1 cellular context compared by ENCODE assay signal in the genomic region with DNA sequence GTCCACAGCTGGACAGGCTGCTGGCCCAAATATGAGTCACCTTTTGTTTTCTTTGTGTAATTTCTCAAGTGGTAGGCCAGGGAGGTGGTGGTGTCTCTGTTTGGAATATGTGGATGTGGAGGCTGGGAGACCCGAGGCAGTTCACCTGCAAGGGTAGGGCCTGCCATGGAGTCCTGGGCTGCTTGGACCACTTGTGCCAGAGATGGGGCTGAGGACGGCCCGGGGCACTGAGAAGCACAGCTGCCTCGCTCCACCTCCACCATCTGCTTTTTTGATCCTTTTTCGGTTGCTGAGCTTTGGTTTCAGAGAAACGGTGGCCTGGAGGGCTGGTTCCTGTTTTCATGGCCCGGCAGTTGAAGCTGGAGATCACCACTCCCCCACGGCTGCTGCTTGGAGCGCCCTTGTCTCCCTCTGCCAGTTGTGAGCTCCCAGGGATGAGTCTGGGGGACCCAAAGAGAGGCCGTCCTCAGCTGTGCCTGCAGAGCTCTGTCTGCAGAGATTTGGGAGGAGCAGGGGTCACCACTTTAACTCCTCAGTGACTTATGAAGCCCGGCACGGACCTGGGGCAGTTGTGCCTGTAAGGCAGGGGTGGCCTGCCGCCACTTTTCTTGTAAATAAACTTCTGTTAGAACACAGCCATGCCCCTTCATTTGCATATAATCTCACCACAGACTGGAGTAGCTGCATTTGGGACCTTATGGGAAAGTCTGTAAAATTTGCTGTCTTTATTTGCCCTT.
TF ChIP-seq lines count a peak whose summit lies in the region.

No MANE protein-coding gene starts in this region.

TF ChIP-seq in K562, 482 proteins besides CTCF, POLR2A, EP300 and RAD21 (continued from another document and continues in another):
- no peak for TF ChIP-seq CHD4 (IDR thresholded peaks at IDR 0.05; ENCODE audit: insufficient read depth, insufficient replicate concordance, low read depth, low read length, poor library complexity, severe bottlenecking)
- no peak for TF ChIP-seq TCFL5 (CRISPR knock-in tag; conservative IDR thresholded peaks at IDR 0.05)
- TF ChIP-seq ZFX (CRISPR knock-in tag; IDR thresholded peaks at IDR 0.05): peak; percentile 40; the same call in 1 of the 2 replicates
- no peak for TF ChIP-seq NR3C1 (CRISPR knock-in tag; IDR thresholded peaks at IDR 0.05)
- 0 out of 2 replicates have a peak, but pooled peaks have one; percentile 14 for TF ChIP-seq TAL1 (IDR thresholded peaks at IDR 0.05)
- TF ChIP-seq CHD1 (IDR thresholded peaks at IDR 0.05; ENCODE audit: low read length): peak; percentile 46
- TF ChIP-seq, protein P1, sequence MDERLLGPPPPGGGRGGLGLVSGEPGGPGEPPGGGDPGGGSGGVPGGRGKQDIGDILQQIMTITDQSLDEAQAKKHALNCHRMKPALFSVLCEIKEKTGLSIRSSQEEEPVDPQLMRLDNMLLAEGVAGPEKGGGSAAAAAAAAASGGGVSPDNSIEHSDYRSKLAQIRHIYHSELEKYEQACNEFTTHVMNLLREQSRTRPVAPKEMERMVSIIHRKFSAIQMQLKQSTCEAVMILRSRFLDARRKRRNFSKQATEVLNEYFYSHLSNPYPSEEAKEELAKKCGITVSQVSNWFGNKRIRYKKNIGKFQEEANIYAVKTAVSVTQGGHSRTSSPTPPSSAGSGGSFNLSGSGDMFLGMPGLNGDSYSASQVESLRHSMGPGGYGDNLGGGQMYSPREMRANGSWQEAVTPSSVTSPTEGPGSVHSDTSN (CRISPR knock-in tag; IDR thresholded peaks at IDR 0.05; ENCODE audit: low read depth): no peak
- TF ChIP-seq, protein P1 (tag; conservative IDR thresholded peaks at IDR 0.05; ENCODE audit: low read depth): no peak
- TF ChIP-seq CBFA2T3 (IDR thresholded peaks at IDR 0.05): peak; percentile 48; the same call in 1 of the 2 replicates
- TF ChIP-seq SAFB (IDR thresholded peaks at IDR 0.05; ENCODE audit: borderline replicate concordance, low read depth, low read length): no peak
- TF ChIP-seq, protein P2, sequence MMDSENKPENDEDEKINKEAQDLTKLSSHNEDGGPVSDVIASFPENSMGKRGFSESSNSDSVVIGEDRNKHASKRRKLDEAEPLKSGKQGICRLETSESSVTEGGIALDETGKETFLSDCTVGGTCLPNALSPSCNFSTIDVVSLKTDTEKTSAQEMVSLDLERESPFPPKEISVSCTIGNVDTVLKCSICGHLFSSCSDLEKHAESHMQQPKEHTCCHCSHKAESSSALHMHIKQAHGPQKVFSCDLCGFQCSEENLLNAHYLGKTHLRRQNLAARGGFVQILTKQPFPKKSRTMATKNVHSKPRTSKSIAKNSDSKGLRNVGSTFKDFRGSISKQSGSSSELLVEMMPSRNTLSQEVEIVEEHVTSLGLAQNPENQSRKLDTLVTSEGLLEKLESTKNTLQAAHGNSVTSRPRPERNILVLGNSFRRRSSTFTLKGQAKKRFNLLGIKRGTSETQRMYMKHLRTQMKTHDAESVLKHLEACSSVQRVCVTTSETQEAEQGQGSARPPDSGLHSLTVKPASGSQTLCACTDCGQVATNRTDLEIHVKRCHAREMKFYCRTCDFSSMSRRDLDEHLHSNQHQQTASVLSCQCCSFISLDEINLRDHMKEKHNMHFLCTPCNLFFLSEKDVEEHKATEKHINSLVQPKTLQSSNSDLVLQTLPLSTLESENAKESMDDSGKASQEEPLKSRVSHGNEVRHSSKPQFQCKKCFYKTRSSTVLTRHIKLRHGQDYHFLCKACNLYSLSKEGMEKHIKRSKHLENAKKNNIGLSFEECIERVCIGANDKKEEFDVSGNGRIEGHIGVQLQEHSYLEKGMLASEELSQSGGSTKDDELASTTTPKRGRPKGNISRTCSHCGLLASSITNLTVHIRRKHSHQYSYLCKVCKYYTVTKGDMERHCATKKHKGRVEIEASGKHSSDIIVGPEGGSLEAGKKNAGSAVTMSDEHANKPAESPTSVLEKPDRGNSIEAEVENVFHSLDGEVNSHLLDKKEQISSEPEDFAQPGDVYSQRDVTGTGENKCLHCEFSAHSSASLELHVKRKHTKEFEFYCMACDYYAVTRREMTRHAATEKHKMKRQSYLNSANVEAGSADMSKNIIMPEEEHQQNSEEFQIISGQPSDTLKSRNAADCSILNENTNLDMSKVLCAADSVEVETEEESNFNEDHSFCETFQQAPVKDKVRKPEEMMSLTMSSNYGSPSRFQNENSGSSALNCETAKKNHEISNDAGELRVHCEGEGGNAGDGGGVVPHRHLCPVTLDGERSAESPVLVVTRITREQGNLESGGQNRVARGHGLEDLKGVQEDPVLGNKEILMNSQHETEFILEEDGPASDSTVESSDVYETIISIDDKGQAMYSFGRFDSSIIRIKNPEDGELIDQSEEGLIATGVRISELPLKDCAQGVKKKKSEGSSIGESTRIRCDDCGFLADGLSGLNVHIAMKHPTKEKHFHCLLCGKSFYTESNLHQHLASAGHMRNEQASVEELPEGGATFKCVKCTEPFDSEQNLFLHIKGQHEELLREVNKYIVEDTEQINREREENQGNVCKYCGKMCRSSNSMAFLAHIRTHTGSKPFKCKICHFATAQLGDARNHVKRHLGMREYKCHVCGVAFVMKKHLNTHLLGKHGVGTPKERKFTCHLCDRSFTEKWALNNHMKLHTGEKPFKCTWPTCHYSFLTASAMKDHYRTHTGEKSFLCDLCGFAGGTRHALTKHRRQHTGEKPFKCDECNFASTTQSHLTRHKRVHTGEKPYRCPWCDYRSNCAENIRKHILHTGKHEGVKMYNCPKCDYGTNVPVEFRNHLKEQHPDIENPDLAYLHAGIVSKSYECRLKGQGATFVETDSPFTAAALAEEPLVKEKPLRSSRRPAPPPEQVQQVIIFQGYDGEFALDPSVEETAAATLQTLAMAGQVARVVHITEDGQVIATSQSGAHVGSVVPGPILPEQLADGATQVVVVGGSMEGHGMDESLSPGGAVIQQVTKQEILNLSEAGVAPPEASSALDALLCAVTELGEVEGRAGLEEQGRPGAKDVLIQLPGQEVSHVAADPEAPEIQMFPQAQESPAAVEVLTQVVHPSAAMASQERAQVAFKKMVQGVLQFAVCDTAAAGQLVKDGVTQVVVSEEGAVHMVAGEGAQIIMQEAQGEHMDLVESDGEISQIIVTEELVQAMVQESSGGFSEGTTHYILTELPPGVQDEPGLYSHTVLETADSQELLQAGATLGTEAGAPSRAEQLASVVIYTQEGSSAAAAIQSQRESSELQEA (IDR thresholded peaks at IDR 0.05; ENCODE audit: low read depth): peak; percentile 82
- TF ChIP-seq, protein P3, sequence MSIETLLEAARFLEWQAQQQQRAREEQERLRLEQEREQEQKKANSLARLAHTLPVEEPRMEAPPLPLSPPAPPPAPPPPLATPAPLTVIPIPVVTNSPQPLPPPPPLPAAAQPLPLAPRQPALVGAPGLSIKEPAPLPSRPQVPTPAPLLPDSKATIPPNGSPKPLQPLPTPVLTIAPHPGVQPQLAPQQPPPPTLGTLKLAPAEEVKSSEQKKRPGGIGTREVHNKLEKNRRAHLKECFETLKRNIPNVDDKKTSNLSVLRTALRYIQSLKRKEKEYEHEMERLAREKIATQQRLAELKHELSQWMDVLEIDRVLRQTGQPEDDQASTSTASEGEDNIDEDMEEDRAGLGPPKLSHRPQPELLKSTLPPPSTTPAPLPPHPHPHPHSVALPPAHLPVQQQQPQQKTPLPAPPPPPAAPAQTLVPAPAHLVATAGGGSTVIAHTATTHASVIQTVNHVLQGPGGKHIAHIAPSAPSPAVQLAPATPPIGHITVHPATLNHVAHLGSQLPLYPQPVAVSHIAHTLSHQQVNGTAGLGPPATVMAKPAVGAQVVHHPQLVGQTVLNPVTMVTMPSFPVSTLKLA (conservative IDR thresholded peaks at IDR 0.05): 0 out of 4 replicates have a peak, but pooled peaks of 1 of the 2 experiments have one; percentile 17
- TF ChIP-seq NUFIP1 (IDR thresholded peaks at IDR 0.05; ENCODE audit: partially characterized antibody): no peak
- TF ChIP-seq, protein P4, sequence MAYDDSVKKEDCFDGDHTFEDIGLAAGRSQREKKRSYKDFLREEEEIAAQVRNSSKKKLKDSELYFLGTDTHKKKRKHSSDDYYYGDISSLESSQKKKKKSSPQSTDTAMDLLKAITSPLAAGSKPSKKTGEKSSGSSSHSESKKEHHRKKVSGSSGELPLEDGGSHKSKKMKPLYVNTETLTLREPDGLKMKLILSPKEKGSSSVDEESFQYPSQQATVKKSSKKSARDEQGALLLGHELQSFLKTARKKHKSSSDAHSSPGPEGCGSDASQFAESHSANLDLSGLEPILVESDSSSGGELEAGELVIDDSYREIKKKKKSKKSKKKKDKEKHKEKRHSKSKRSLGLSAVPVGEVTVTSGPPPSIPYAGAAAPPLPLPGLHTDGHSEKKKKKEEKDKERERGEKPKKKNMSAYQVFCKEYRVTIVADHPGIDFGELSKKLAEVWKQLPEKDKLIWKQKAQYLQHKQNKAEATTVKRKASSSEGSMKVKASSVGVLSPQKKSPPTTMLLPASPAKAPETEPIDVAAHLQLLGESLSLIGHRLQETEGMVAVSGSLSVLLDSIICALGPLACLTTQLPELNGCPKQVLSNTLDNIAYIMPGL (CRISPR knock-in tag; IDR thresholded peaks at IDR 0.05): no peak
- no peak for TF ChIP-seq SNIP1 (IDR thresholded peaks at IDR 0.05; ENCODE audit: low read depth)
- no peak for TF ChIP-seq ZNF561 (CRISPR knock-in tag; conservative IDR thresholded peaks at IDR 0.05)
- no peak for TF ChIP-seq SP2 (IDR thresholded peaks at IDR 0.05; ENCODE audit: extremely low read depth, low read depth, low read length, poor library complexity, severe bottlenecking)
- TF ChIP-seq, protein P5, sequence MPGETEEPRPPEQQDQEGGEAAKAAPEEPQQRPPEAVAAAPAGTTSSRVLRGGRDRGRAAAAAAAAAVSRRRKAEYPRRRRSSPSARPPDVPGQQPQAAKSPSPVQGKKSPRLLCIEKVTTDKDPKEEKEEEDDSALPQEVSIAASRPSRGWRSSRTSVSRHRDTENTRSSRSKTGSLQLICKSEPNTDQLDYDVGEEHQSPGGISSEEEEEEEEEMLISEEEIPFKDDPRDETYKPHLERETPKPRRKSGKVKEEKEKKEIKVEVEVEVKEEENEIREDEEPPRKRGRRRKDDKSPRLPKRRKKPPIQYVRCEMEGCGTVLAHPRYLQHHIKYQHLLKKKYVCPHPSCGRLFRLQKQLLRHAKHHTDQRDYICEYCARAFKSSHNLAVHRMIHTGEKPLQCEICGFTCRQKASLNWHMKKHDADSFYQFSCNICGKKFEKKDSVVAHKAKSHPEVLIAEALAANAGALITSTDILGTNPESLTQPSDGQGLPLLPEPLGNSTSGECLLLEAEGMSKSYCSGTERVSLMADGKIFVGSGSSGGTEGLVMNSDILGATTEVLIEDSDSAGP (CRISPR knock-in tag; IDR thresholded peaks at IDR 0.05): no peak
- peak; percentile 43; the same call in 1 of the 2 replicates for TF ChIP-seq TCF3 (CRISPR knock-in tag; IDR thresholded peaks at IDR 0.05)
- TF ChIP-seq CREBBP (IDR thresholded peaks at IDR 0.05; ENCODE audit: low read depth, low read length): no peak
- peak; percentile 72; the same call in 1 of the 2 replicates for TF ChIP-seq KAT7 (CRISPR knock-in tag; IDR thresholded peaks at IDR 0.05; ENCODE audit: borderline replicate concordance)
- TF ChIP-seq ARID1B (IDR thresholded peaks at IDR 0.05): peak; percentile 43
- TF ChIP-seq, protein P6, sequence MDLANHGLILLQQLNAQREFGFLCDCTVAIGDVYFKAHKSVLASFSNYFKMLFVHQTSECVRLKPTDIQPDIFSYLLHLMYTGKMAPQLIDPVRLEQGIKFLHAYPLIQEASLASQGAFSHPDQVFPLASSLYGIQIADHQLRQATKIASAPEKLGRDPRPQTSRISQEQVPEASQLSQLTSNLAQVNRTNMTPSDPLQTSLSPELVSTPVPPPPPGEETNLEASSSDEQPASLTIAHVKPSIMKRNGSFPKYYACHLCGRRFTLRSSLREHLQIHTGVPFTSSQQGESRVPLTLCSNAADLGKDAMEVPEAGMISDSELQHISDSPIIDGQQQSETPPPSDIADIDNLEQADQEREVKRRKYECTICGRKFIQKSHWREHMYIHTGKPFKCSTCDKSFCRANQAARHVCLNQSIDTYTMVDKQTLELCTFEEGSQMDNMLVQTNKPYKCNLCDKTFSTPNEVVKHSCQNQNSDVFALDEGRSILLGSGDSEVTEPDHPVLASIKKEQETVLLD (IDR thresholded peaks at IDR 0.05): no peak
- TF ChIP-seq, protein P7, sequence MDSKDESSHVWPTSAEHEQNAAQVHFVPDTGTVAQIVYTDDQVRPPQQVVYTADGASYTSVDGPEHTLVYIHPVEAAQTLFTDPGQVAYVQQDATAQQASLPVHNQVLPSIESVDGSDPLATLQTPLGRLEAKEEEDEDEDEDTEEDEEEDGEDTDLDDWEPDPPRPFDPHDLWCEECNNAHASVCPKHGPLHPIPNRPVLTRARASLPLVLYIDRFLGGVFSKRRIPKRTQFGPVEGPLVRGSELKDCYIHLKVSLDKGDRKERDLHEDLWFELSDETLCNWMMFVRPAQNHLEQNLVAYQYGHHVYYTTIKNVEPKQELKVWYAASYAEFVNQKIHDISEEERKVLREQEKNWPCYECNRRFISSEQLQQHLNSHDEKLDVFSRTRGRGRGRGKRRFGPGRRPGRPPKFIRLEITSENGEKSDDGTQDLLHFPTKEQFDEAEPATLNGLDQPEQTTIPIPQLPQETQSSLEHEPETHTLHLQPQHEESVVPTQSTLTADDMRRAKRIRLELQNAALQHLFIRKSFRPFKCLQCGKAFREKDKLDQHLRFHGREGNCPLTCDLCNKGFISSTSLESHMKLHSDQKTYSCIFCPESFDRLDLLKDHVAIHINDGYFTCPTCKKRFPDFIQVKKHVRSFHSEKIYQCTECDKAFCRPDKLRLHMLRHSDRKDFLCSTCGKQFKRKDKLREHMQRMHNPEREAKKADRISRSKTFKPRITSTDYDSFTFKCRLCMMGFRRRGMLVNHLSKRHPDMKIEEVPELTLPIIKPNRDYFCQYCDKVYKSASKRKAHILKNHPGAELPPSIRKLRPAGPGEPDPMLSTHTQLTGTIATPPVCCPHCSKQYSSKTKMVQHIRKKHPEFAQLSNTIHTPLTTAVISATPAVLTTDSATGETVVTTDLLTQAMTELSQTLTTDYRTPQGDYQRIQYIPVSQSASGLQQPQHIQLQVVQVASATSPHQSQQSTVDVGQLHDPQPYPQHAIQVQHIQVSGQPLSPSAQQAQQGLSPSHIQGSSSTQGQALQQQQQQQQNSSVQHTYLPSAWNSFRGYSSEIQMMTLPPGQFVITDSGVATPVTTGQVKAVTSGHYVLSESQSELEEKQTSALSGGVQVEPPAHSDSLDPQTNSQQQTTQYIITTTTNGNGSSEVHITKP (IDR thresholded peaks at IDR 0.05; ENCODE audit: partially characterized antibody): peak; percentile 82
- TF ChIP-seq, protein P8, sequence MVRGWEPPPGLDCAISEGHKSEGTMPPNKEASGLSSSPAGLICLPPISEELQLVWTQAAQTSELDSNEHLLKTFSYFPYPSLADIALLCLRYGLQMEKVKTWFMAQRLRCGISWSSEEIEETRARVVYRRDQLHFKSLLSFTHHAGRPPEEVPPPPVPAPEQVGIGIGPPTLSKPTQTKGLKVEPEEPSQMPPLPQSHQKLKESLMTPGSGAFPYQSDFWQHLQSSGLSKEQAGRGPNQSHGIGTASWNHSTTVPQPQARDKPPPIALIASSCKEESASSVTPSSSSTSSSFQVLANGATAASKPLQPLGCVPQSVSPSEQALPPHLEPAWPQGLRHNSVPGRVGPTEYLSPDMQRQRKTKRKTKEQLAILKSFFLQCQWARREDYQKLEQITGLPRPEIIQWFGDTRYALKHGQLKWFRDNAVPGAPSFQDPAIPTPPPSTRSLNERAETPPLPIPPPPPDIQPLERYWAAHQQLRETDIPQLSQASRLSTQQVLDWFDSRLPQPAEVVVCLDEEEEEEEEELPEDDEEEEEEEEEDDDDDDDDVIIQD (CRISPR knock-in tag; IDR thresholded peaks at IDR 0.05): no peak
